Comparison of ENCODE assay signal across 9 cellular contexts in the genomic region with DNA sequence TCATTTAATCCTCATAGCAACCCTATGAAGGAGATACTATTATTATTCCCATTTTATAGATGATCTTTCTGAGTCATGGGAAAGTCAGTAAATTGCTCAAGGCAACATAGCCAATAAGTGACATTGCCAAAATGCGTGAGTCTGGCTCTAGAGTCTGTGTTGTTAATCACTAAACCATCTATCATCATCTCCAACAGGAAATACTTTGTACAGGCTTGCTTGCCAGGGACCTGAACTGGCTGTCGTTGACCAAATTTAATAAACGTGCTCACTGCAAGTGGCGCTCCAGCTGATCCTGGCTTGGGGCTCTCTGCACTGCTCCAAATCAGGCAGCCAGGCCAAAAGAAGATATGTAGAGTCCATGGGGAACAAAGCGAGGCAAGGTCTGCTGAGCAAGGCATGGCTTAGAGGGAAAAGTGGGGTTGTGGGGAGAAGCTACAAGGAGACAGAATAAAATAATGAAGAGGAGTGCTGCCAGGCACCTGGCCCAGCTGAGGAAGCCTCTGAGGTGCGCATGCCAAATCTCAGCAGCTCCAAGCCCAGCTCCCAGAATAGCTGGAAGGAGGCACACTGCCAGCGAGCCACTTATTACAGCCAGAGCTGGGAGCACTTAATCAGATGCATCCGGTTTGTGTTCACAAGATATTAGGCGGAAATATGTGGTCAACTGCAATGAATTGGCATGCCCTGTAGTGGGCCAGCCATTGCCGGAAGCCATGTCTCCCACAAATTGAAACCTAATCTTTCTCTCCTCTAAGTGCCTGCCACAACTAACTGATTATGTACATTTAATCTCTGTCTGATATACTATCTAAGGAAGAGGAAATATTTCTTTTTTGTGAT. TPM values are rescaled to one million over a fixed set of nuclear protein-coding genes. Genes with fewer than 3 reads are reported as not detected.
DNase-seq lines count a peak whose midpoint lies in the region; ATAC-seq, FAIRE-seq and TF ChIP-seq lines count a peak whose summit lies in the region.
"Had no signal": no experiment of that assay in that cellular context is flagged by ENCODE, and none has a peak within 500 bp of the region (broad histone marks: within the 10 kb centered on the region; RNA-seq: fewer than 3 reads in every experiment).

No MANE protein-coding gene starts in this region.

- H3K4me1 ChIP-seq in uterus, result peaks cover 0 to 9% of the 10 kb centered on the region in 2 donors

- peaks cover 16% of the 10 kb centered on the region for H3K4me1 Mint-ChIP-seq in activated CD8-positive, alpha-beta memory T cell treated with anti-CD3 and anti-CD28 coated beads, Interleukin-2, amount 10 ng/mL, durations not matched to agents 7 days and 5 days
- peaks cover 9% of the 10 kb centered on the region for H3K4me1 Mint-ChIP-seq in activated CD8-positive, alpha-beta T cell treated with anti-CD3 and anti-CD28 coated beads for 36 hours (ENCODE audit: low read depth)
- peaks cover 16 to 18% of the 10 kb centered on the region in 2 donors for H3K4me1 Mint-ChIP-seq in immature natural killer cell

- H3K36me3 ChIP-seq in uterus, result no peaks in the 10 kb centered on the region

- TF ChIP-seq POLR2A in uterus (IDR thresholded peaks at IDR 0.05) (no peak), GM12891 (IDR thresholded peaks at IDR 0.05; ENCODE audit: low read depth, low read length) (no peak)

- intact Hi-C loops in activated CD8-positive, alpha-beta T cell treated with anti-CD3 and anti-CD28 coated beads for 36 hours (cut with micrococcal nuclease), result loop anchor here (5.0 kb wide), 1 partner anchor 303 kb away; no protein-coding TSS in a partner anchor
- intact Hi-C loops in uterus (cut with DNase I; ENCODE audit: low total_unique reads), result loop anchor here (10.0 kb wide), 2 partner anchors 306 to 434 kb away; a partner anchor contains a TSS

- no peak overlapping the region for H3K4me3 Mint-ChIP-seq in activated CD8-positive, alpha-beta memory T cell treated with anti-CD3 and anti-CD28 coated beads, Interleukin-2, amount 10 ng/mL, durations not matched to agents 7 days and 5 days
- H3K4me3 Mint-ChIP-seq in activated CD8-positive, alpha-beta T cell treated with anti-CD3 and anti-CD28 coated beads for 36 hours, result no peak overlapping the region
- peak overlapping the region; percentile 44 to 72 (median 71) for H3K4me3 Mint-ChIP-seq in immature natural killer cell

- no peak overlapping the region for H3K4me3 ChIP-seq in uterus

- no peaks in the 10 kb centered on the region for H3K9me3 ChIP-seq in uterus

- peak; percentile 73 for ATAC-seq in activated CD8-positive, alpha-beta memory T cell treated with anti-CD3 and anti-CD28 coated beads, Interleukin-2, amount 10 ng/mL, durations not matched to agents 7 days and 5 days
- ATAC-seq in activated CD8-positive, alpha-beta T cell treated with anti-CD3 and anti-CD28 coated beads for 36 hours, result peak; percentile 55

- H3K9me3 Mint-ChIP-seq in activated CD8-positive, alpha-beta memory T cell treated with anti-CD3 and anti-CD28 coated beads, Interleukin-2, amount 10 ng/mL, durations not matched to agents 7 days and 5 days (ENCODE audit: low read depth), result no peaks in the 10 kb centered on the region
- no peaks in the 10 kb centered on the region for H3K9me3 Mint-ChIP-seq in activated CD8-positive, alpha-beta T cell treated with anti-CD3 and anti-CD28 coated beads for 36 hours
- H3K9me3 Mint-ChIP-seq in immature natural killer cell, result no peaks in the 10 kb centered on the region
- H3K9me3 Mint-ChIP-seq: naive thymus-derived CD8-positive, alpha-beta T cell had no signal

- H3K36me3 Mint-ChIP-seq in activated CD8-positive, alpha-beta memory T cell treated with anti-CD3 and anti-CD28 coated beads, Interleukin-2, amount 10 ng/mL, durations not matched to agents 7 days and 5 days, result no peaks in the 10 kb centered on the region
- H3K36me3 Mint-ChIP-seq in activated CD8-positive, alpha-beta T cell treated with anti-CD3 and anti-CD28 coated beads for 36 hours (ENCODE audit: low read depth), result no peaks in the 10 kb centered on the region
- no peaks in the 10 kb centered on the region for H3K36me3 Mint-ChIP-seq in immature natural killer cell
- H3K36me3 Mint-ChIP-seq: naive thymus-derived CD8-positive, alpha-beta T cell had no signal

- no peak for FAIRE-seq in GM12891 (lab: Jason Lieb, UNC)

- no peak for TF ChIP-seq CTCF in activated CD8-positive, alpha-beta T cell treated with anti-CD3 and anti-CD28 coated beads for 36 hours (IDR thresholded peaks at IDR 0.05)
- no peak for TF ChIP-seq CTCF in uterus (IDR thresholded peaks at IDR 0.05)

- DNase-seq in activated CD8-positive, alpha-beta memory T cell treated with anti-CD3 and anti-CD28 coated beads, Interleukin-2, amount 10 ng/mL, durations not matched to agents 7 days and 5 days, result peak; percentile 49
- no peak for DNase-seq in activated CD8-positive, alpha-beta memory T cell treated with anti-CD3 and anti-CD28 coated beads, Interleukin-2, amount 50 U/mL, for 48 hours
- DNase-seq in HS-27A (ENCODE audit: low read depth) (peak; percentile 30), immature natural killer cell (peak; percentile 9 to 38 (median 28)), uterus (peak; percentile 78 to 81), GM12891 (ENCODE audit: insufficient read length, low spot score) (no peak), AML-193 (lab: John Stamatoyannopoulos, UW) (no peak)
- DNase-seq in activated CD8-positive, alpha-beta T cell treated with anti-CD3 and anti-CD28 coated beads for 36 hours, result peak; percentile 7
- DNase-seq: naive thymus-derived CD8-positive, alpha-beta T cell had no signal

- POLR2A ChIA-PET in activated CD8-positive, alpha-beta T cell treated with anti-CD3 and anti-CD28 coated beads for 36 hours (lab: Charles Lee), result no interaction called here

- H3K27ac ChIP-seq in uterus, result peak overlapping the region; percentile 63

- H3K27ac Mint-ChIP-seq in activated CD8-positive, alpha-beta memory T cell treated with anti-CD3 and anti-CD28 coated beads, Interleukin-2, amount 10 ng/mL, durations not matched to agents 7 days and 5 days, result no peak overlapping the region
- H3K27ac Mint-ChIP-seq in activated CD8-positive, alpha-beta T cell treated with anti-CD3 and anti-CD28 coated beads for 36 hours, result no peak overlapping the region
- H3K27ac Mint-ChIP-seq in immature natural killer cell, result peak overlapping the region in 3 of 6 donors; percentile 1 to 20 (median 14)

- H3K27me3 ChIP-seq in uterus, result no peaks in the 10 kb centered on the region

- CTCF ChIA-PET in activated CD8-positive, alpha-beta memory T cell treated with anti-CD3 and anti-CD28 coated beads, Interleukin-2, amount 10 ng/mL, durations not matched to agents 7 days and 5 days (lab: Charles Lee), result interaction anchor here (0.8 to 1.3 kb wide), 4 partner anchors 12 to 555 kb away, joined by 3 to 5 read pairs (median 4); a partner anchor contains a TSS
- CTCF ChIA-PET in activated CD8-positive, alpha-beta T cell treated with anti-CD3 and anti-CD28 coated beads for 36 hours (lab: Charles Lee), result interaction anchor here (1.0 to 2.8 kb wide), 3 partner anchors 10 to 294 kb away, joined by 3 to 7 read pairs (median 6); a partner anchor contains a TSS

- peaks cover 4% of the 10 kb centered on the region for H3K27me3 Mint-ChIP-seq in activated CD8-positive, alpha-beta memory T cell treated with anti-CD3 and anti-CD28 coated beads, Interleukin-2, amount 10 ng/mL, durations not matched to agents 7 days and 5 days
- H3K27me3 Mint-ChIP-seq in activated CD8-positive, alpha-beta T cell treated with anti-CD3 and anti-CD28 coated beads for 36 hours, result peaks cover 13% of the 10 kb centered on the region
- peaks cover 0 to 5% (median 0%) of the 10 kb centered on the region in 3 donors for H3K27me3 Mint-ChIP-seq in immature natural killer cell (ENCODE audit: low read depth in 3 of 3)

TF ChIP-seq in GM12891, 5 proteins besides CTCF, POLR2A, EP300 and RAD21:
- no peak for TF ChIP-seq TAF1 (IDR thresholded peaks at IDR 0.05; ENCODE audit: low read depth, low read length)
- TF ChIP-seq POU2F2 (IDR thresholded peaks at IDR 0.05; ENCODE audit: low read depth, low read length), result no peak
- TF ChIP-seq PAX5 (IDR thresholded peaks at IDR 0.05; ENCODE audit: insufficient read depth, low read length, severe bottlenecking), result no peak
- TF ChIP-seq POLR2AphosphoS5 (IDR thresholded peaks at IDR 0.05; ENCODE audit: low read depth, low read length), result no peak
- no peak for TF ChIP-seq SPI1 (IDR thresholded peaks at IDR 0.05; ENCODE audit: low read depth, low read length)
TF ChIP-seq in GM12891: peak in this region for 0.

RNA-seq across cellular contexts. Expression of a gene that starts 43.3 kb away (rescaled TPM):
- under 1 TPM; 0.15 to 0.26 TPM for total RNA-seq in activated CD8-positive, alpha-beta memory T cell treated with anti-CD3 and anti-CD28 coated beads, Interleukin-2, amount 10 ng/mL, durations not matched to agents 7 days and 5 days
- total RNA-seq in activated CD8-positive, alpha-beta T cell treated with anti-CD3 and anti-CD28 coated beads for 36 hours, result under 1 TPM; 0.47 to 0.63 TPM
- under 1 TPM in 1 of 3 donors, not detected in 2; 0.22 TPM for polyA plus RNA-seq in immature natural killer cell
- 10 to 100 TPM in 1 of 4 donors, 1 to 10 TPM in 3; 1.5 to 15.3 (median 8.0) TPM for total RNA-seq in uterus
- 3.7 TPM for polyA plus RNA-seq in GM12891 (2012; ENCODE audit: low read depth, missing spikeins)

RNA-seq across cellular contexts. Expression of a gene that starts 57.8 kb away (rescaled TPM):
- not detected for total RNA-seq in activated CD8-positive, alpha-beta memory T cell treated with anti-CD3 and anti-CD28 coated beads, Interleukin-2, amount 10 ng/mL, durations not matched to agents 7 days and 5 days
- not detected for total RNA-seq in activated CD8-positive, alpha-beta T cell treated with anti-CD3 and anti-CD28 coated beads for 36 hours
- polyA plus RNA-seq in immature natural killer cell, result not detected
- total RNA-seq in uterus, result 100 to 1,000 TPM in 3 of 4 donors, 10 to 100 TPM in 1; 61.6 to 236 (median 150) TPM
- polyA plus RNA-seq in GM12891 (2012; ENCODE audit: low read depth, missing spikeins), result not detected
- polyA plus RNA-seq: naive thymus-derived CD8-positive, alpha-beta T cell had no signal

Comparison
In these comparisons a context has a peak if more than half of its experiments do, and no peak if none do; other contexts are left out.
1. DNase-seq: peak in activated CD8-positive, alpha-beta memory T cell treated with anti-CD3 and anti-CD28 coated beads, Interleukin-2, amount 10 ng/mL, durations not matched to agents 7 days and 5 days (single experiment), HS-27A (single experiment), activated CD8-positive, alpha-beta T cell treated with anti-CD3 and anti-CD28 coated beads for 36 hours (single experiment), immature natural killer cell (3 of 3) and uterus (2 of 2); none in activated CD8-positive, alpha-beta memory T cell treated with anti-CD3 and anti-CD28 coated beads, Interleukin-2, amount 50 U/mL, for 48 hours (single experiment), GM12891 (single experiment) and AML-193 (0 of 2).
2. H3K4me3 Mint-ChIP-seq: peak in immature natural killer cell (5 of 5); none in activated CD8-positive, alpha-beta memory T cell treated with anti-CD3 and anti-CD28 coated beads, Interleukin-2, amount 10 ng/mL, durations not matched to agents 7 days and 5 days (single experiment) and activated CD8-positive, alpha-beta T cell treated with anti-CD3 and anti-CD28 coated beads for 36 hours (single experiment).
3. RNA of a gene that starts 57.8 kb away (total RNA-seq): 61.6 to 236 TPM in uterus; not detected in activated CD8-positive, alpha-beta T cell treated with anti-CD3 and anti-CD28 coated beads for 36 hours and not detected in activated CD8-positive, alpha-beta memory T cell treated with anti-CD3 and anti-CD28 coated beads, Interleukin-2, amount 10 ng/mL, durations not matched to agents 7 days and 5 days; every median in the first group is over 10 times any median in the second.